In genomic region chr6:11606287-11606686, GRCh38 we compare ENCODE assay signal across 13 cellular contexts.
DNase-seq lines count a peak whose midpoint lies in the region; ATAC-seq, FAIRE-seq and TF ChIP-seq lines count a peak whose summit lies in the region.
"Had no signal": no experiment of that assay in that cellular context is flagged by ENCODE, and none has a peak within 500 bp of the region (broad histone marks: within the 10 kb centered on the region; RNA-seq: fewer than 3 reads in every experiment).

No MANE protein-coding gene starts in this region.

- H3K23ac ChIP-seq in neuronal stem cell (ENCODE audit: low read depth, low read length, poor library complexity) = no peak overlapping the region

- TF ChIP-seq POLR2A in right lobe of liver (IDR thresholded peaks at IDR 0.05) = no peak
- no peak for TF ChIP-seq POLR2A in HepG2 (IDR thresholded peaks at IDR 0.05; ENCODE audit: insufficient read depth in 1 of 2, low read depth in 2 of 2, low read length in 2 of 2)
- no peak for TF ChIP-seq POLR2A in esophagus muscularis mucosa (IDR thresholded peaks at IDR 0.05; ENCODE audit: low read depth)

- H3K27me3 ChIP-seq in right lobe of liver (no peaks in the 10 kb centered on the region), HepG2 (ENCODE audit: control insufficient read depth in 1 of 2, insufficient read depth in 2 of 2, low read length in 2 of 2) (peaks cover 5 to 38% of the 10 kb centered on the region in 2 experiments; a peak in 4 of 5 replicates), esophagus muscularis mucosa (no peaks in the 10 kb centered on the region), neuronal stem cell (ENCODE audit: control insufficient read depth in 3 of 3, insufficient read depth in 3 of 3, low read depth in 1 of 3, low read length in 3 of 3) (no peaks in the 10 kb centered on the region), H7 (ENCODE audit: control insufficient read depth, insufficient read depth, low read length) (no peaks in the 10 kb centered on the region), foreskin keratinocyte (peaks cover 28% of the 10 kb centered on the region)
- H3K27me3 ChIP-seq: brain microvascular endothelial cell, tibial nerve had no signal

- intact Hi-C loops in right lobe of liver (cut with DNase I) = no loop called here
- intact Hi-C loops in HepG2 (cut with micrococcal nuclease; ENCODE audit: unreplicated experiment) = no loop called here
- intact Hi-C loops in esophagus muscularis mucosa (cut with DNase I) = no loop called here

- CTCF ChIA-PET in HepG2 (lab: Yijun Ruan, JAX; ENCODE audit: low intra/inter-chr PET ratio, low total read pairs) = no interaction called here

- H3K14ac ChIP-seq in neuronal stem cell (ENCODE audit: low read length) = no peak overlapping the region

- in situ Hi-C loops in HepG2 (cut with HindIII; ENCODE audit: extremely low pct_ligation_motif_present, low pct_unique_long_range_greater_than_20kb) = no loop called here

- no peaks in the 10 kb centered on the region for H3K9me3 ChIP-seq in right lobe of liver
- no peaks in the 10 kb centered on the region for H3K9me3 ChIP-seq in HepG2 (ENCODE audit: low read length)
- no peaks in the 10 kb centered on the region for H3K9me3 ChIP-seq in esophagus muscularis mucosa
- no peaks in the 10 kb centered on the region for H3K9me3 ChIP-seq in neuronal stem cell (replicated peaks in 1 of 2; ENCODE audit: control insufficient read depth in 2 of 2, insufficient read depth in 1 of 2, low read depth in 1 of 2, low read length in 2 of 2)
- H3K9me3 ChIP-seq: tibial nerve had no signal

- H3K18ac ChIP-seq in neuronal stem cell (ENCODE audit: low read length) = no peak overlapping the region

- no peak overlapping the region for H2BK15ac ChIP-seq in neuronal stem cell (ENCODE audit: low read length)

- no peak overlapping the region for H2BK5ac ChIP-seq in neuronal stem cell (ENCODE audit: low read length)

- H3K27ac ChIP-seq in right lobe of liver (no peak overlapping the region), HepG2 (ENCODE audit: extremely low read length, insufficient read depth, low read length) (no peak overlapping the region), esophagus muscularis mucosa (replicated peaks in 1 of 4) (peak overlapping the region; percentile 32 to 57 (median 40)), neuronal stem cell (replicated peaks; ENCODE audit: low read length) (peak overlapping the region; percentile 32), foreskin keratinocyte (no peak overlapping the region)
- H3K27ac ChIP-seq: brain microvascular endothelial cell had no signal

- no peak overlapping the region for H2AK5ac ChIP-seq in neuronal stem cell (ENCODE audit: low read depth, low read length)

- TF ChIP-seq CTCF in right lobe of liver (IDR thresholded peaks at IDR 0.05) = no peak
- TF ChIP-seq CTCF in HepG2 (CRISPR knock-in tag; IDR thresholded peaks at IDR 0.05) = no peak
- no peak for TF ChIP-seq CTCF in esophagus muscularis mucosa (IDR thresholded peaks at IDR 0.05)
- TF ChIP-seq CTCF in foreskin keratinocyte (conservative IDR thresholded peaks at IDR 0.05) = no peak

- H4K20me1 ChIP-seq in HepG2 (ENCODE audit: insufficient read depth, low read length) = no peaks in the 10 kb centered on the region

- FAIRE-seq in HepG2 (lab: Jason Lieb, UNC) = no peak

- no peak overlapping the region for H3K4ac ChIP-seq in neuronal stem cell (ENCODE audit: low read length)

- H3K4me1 ChIP-seq in right lobe of liver (peaks cover 0 to 4% (median 0%) of the 10 kb centered on the region in 4 donors), HepG2 (ENCODE audit: insufficient read depth, low read length) (no peaks in the 10 kb centered on the region), esophagus muscularis mucosa (peaks cover 29 to 44% (median 39%) of the 10 kb centered on the region in 4 donors), neuronal stem cell (ENCODE audit: control insufficient read depth in 2 of 2, insufficient read depth in 1 of 2, low read depth in 1 of 2, low read length in 2 of 2) (peaks cover 29 to 30% of the 10 kb centered on the region in 2 donors), foreskin keratinocyte (no peaks in the 10 kb centered on the region)

- no peak for TF ChIP-seq RAD21 in HepG2 (CRISPR knock-in tag; IDR thresholded peaks at IDR 0.05)

- no peaks in the 10 kb centered on the region for H3K79me2 ChIP-seq in HepG2 (ENCODE audit: insufficient read depth, low read length)

- WGBS in right lobe of liver (ENCODE audit: insufficient coverage, low coverage, low lambda C conversion rate, missing lambda C conversion rate) = 36% methylated on average over 7 of the region's 7 CpGs
- 30% methylated on average over 7 of the region's 7 CpGs for WGBS in HepG2 (ENCODE audit: low lambda C conversion rate)
- 58% methylated on average over 7 of the region's 7 CpGs for WGBS in esophagus muscularis mucosa
- no CpG with 5 or more reads among the region's 7 CpGs for WGBS in neuronal stem cell (ENCODE audit: extremely low coverage in 2 of 2, insufficient read length in 2 of 2, insufficient replicate concordance in 1 of 2), 2 donors

- no peak for TF ChIP-seq EP300 in HepG2 (IDR thresholded peaks at IDR 0.05; ENCODE audit: low read depth in 2 of 2, low read length in 2 of 2)
- TF ChIP-seq EP300 in HepG2 (CRISPR knock-in tag; IDR thresholded peaks at IDR 0.05; ENCODE audit: borderline replicate concordance) = no peak
- no peak for TF ChIP-seq EP300 in esophagus muscularis mucosa (IDR thresholded peaks at IDR 0.05)

- H3K4me3 ChIP-seq in right lobe of liver = no peak overlapping the region
- H3K4me3 ChIP-seq in HepG2 (replicated peaks in 1 of 3; ENCODE audit: insufficient read depth in 1 of 3, low read depth in 2 of 3, low read length in 3 of 3) = no peak overlapping the region
- H3K4me3 ChIP-seq in esophagus muscularis mucosa = no peak overlapping the region
- no peak overlapping the region for H3K4me3 ChIP-seq in neuronal stem cell (ENCODE audit: low read length in 2 of 2)
- no peak overlapping the region for H3K4me3 ChIP-seq in H7 (ENCODE audit: insufficient read depth, low read depth, low read length)
- H3K4me3 ChIP-seq: tibial nerve had no signal

- no peak overlapping the region for H2AFZ ChIP-seq in HepG2 (ENCODE audit: low read length)
- peak overlapping the region; percentile 79 for H2AFZ ChIP-seq in neuronal stem cell (ENCODE audit: low read length)

- POLR2A ChIA-PET in HepG2 (lab: Yijun Ruan, JAX) = no interaction called here

- H4K8ac ChIP-seq in neuronal stem cell (ENCODE audit: low read depth, low read length) = no peak overlapping the region

- H3K36me3 ChIP-seq in right lobe of liver = no peaks in the 10 kb centered on the region
- no peaks in the 10 kb centered on the region for H3K36me3 ChIP-seq in HepG2 (replicated peaks in 1 of 2; ENCODE audit: control insufficient read depth in 1 of 2, insufficient read depth in 2 of 2, low read length in 2 of 2)
- no peaks in the 10 kb centered on the region for H3K36me3 ChIP-seq in esophagus muscularis mucosa
- H3K36me3 ChIP-seq in neuronal stem cell (replicated peaks in 1 of 2; ENCODE audit: control insufficient read depth in 2 of 2, insufficient read depth in 2 of 2, low read length in 2 of 2) = no peaks in the 10 kb centered on the region
- H3K36me3 ChIP-seq in H7 (replicated peaks; ENCODE audit: control insufficient read depth, insufficient read depth, low read length) = no peaks in the 10 kb centered on the region
- H3K36me3 ChIP-seq: brain microvascular endothelial cell, tibial nerve had no signal

- no TSS peak for BruUV-seq in HepG2 (replicated peaks; lab: Mats Ljungman, UMichigan)

- H2BK12ac ChIP-seq in neuronal stem cell (ENCODE audit: low read length) = no peak overlapping the region

- H4K91ac ChIP-seq in neuronal stem cell (ENCODE audit: low read depth, low read length, poor library complexity) = no peak overlapping the region

- no peak overlapping the region for H2BK120ac ChIP-seq in neuronal stem cell (ENCODE audit: low read depth, low read length)

- no peak overlapping the region for H3K4me2 ChIP-seq in HepG2 (ENCODE audit: low read depth, low read length)
- H3K4me2 ChIP-seq in neuronal stem cell (ENCODE audit: insufficient read depth, low read length, poor library complexity, severe bottlenecking) = peak overlapping the region; percentile 21

- H3K9ac ChIP-seq in HepG2 (ENCODE audit: insufficient read depth, low read depth, low read length) (no peak overlapping the region), neuronal stem cell (ENCODE audit: low read depth, low read length, poor library complexity) (no peak overlapping the region)

- H3K79me1 ChIP-seq in neuronal stem cell (ENCODE audit: low read depth, low read length) = no peaks in the 10 kb centered on the region

- peak in 3 of 4 donors; percentile 16 to 53 (median 25) for ATAC-seq in right lobe of liver
- no peak for ATAC-seq in HepG2
- ATAC-seq in foreskin keratinocyte = no peak
- ATAC-seq in GM18517 (IDR thresholded peaks at IDR 0.05; ENCODE audit: unreplicated experiment) = no peak

- DNase-seq in right lobe of liver = no peak
- DNase-seq in HepG2 (ENCODE audit: low spot score) = no peak
- no peak for DNase-seq in esophagus muscularis mucosa (ENCODE audit: extremely low spot score)
- DNase-seq in neuronal stem cell (ENCODE audit: low spot score) = no peak
- DNase-seq in H7 = no peak
- DNase-seq in NOMO-1 treated with DMSO at 0.1 percent for 48 hours (lab: John Stamatoyannopoulos, UW; ENCODE audit: unreplicated experiment) = no peak
- no peak for DNase-seq in foreskin keratinocyte
- DNase-seq: activated CD4-positive, alpha-beta T cell treated with anti-CD3 and anti-CD28 coated beads for 48 hours; brain microvascular endothelial cell; midbrain; NCI-H1694 treated with DMSO at 0.1 percent for 48 hours had no signal

TF ChIP-seq in HepG2, 621 proteins besides CTCF, POLR2A, EP300 and RAD21:
- TF ChIP-seq CEBPB (IDR thresholded peaks at IDR 0.05; ENCODE audit: borderline replicate concordance, low read depth, low read length) = no peak
- TF ChIP-seq ZNF598 (CRISPR knock-in tag; IDR thresholded peaks at IDR 0.05; ENCODE audit: borderline replicate concordance) = no peak
- TF ChIP-seq SNRNP70 (IDR thresholded peaks at IDR 0.05; ENCODE audit: low read depth, low read length) = no peak
- no peak for TF ChIP-seq RBM39 (IDR thresholded peaks at IDR 0.05; ENCODE audit: low read depth, low read length, poor library complexity, severe bottlenecking)
- no peak for TF ChIP-seq ZNF503 (CRISPR knock-in tag; IDR thresholded peaks at IDR 0.05)

Comparison
In these comparisons a context has a peak if more than half of its experiments do, and no peak if none do; other contexts are left out.
1. ATAC-seq: peak in right lobe of liver (3 of 4); none in HepG2 (single experiment), foreskin keratinocyte (single experiment) and GM18517 (single experiment).
2. H3K27ac ChIP-seq: peak in esophagus muscularis mucosa (4 of 4) and neuronal stem cell (single experiment); none in right lobe of liver (0 of 3), HepG2 (single experiment) and foreskin keratinocyte (single experiment).